Comparison of ENCODE assay signal across 21 cellular contexts in genomic region chr5:10625700-10626472, GRCh38.
DNase-seq lines count a peak whose midpoint lies in the region; ATAC-seq and TF ChIP-seq lines count a peak whose summit lies in the region.
"Had no signal": no experiment of that assay in that cellular context is flagged by ENCODE, and none has a peak within 500 bp of the region (broad histone marks: within the 10 kb centered on the region; RNA-seq: fewer than 3 reads in every experiment).

No MANE protein-coding gene starts in this region.

- TF ChIP-seq EP300 in stomach (IDR thresholded peaks at IDR 0.05): no peak

- no peak for ATAC-seq in HG02840 (IDR thresholded peaks at IDR 0.05; ENCODE audit: low FRiP score, unreplicated experiment)
- ATAC-seq: activated naive CD4-positive, alpha-beta T cell treated with anti-CD3 and anti-CD28 coated beads, Interleukin-2, amount 50 U/mL, for 72 hours; esophagus mucosa; HepG2; lower lobe of right lung had no signal

- peaks cover 12% of the 10 kb centered on the region for H3K27me3 Mint-ChIP-seq in glutamatergic neuron (ENCODE audit: unreplicated experiment)

- H3K9me3 ChIP-seq in stomach (peaks cover 0 to 6% (median 0%) of the 10 kb centered on the region in 4 donors), ascending aorta (peaks cover 0 to 4% of the 10 kb centered on the region in 2 donors)
- H3K9me3 ChIP-seq: breast epithelium, lower lobe of right lung had no signal

- H3K36me3 Mint-ChIP-seq in glutamatergic neuron (ENCODE audit: unreplicated experiment): peaks cover 24% of the 10 kb centered on the region

- POLR2A ChIA-PET in RWPE1 (lab: Yijun Ruan, JAX; ENCODE audit: low non-redundant PET): no interaction called here

- DNase-seq in NCI-H82 (lab: John Stamatoyannopoulos, UW) (peak; percentile 66), NCI-H82 treated with DMSO at 0.1 percent for 48 hours (lab: John Stamatoyannopoulos, UW; ENCODE audit: unreplicated experiment) (no peak), RWPE1 (ENCODE audit: low spot score) (no peak), glutamatergic neuron (no peak), stomach (no peak), ascending aorta (ENCODE audit: low spot score in 2 of 2) (no peak), GOT3 (lab: John Stamatoyannopoulos, UW) (no peak)
- DNase-seq: activated CD4-positive, alpha-beta memory T cell treated with anti-CD3 and anti-CD28 coated beads for 36 hours; activated T-cell treated with anti-CD3 and anti-CD28 coated beads, Interleukin-2, amount 50 U/mL, for 24 hours; DMS79; GM23248; immature natural killer cell; lower lobe of right lung; MM.1S; stimulated activated CD4-positive, alpha-beta T cell treated with anti-CD3 and anti-CD28 coated beads, Interleukin-2, amount 100 ng/mL, for 48 hours; substantia nigra had no signal

- CTCF ChIA-PET in RWPE1 (lab: Yijun Ruan, JAX): interaction anchor here (0.5 to 2.0 kb wide), 3 partner anchors 10 to 185 kb away, joined by 3 to 4 read pairs (median 4); no protein-coding TSS in a partner anchor

- H3K4me1 ChIP-seq in stomach (peaks cover 9 to 30% (median 20%) of the 10 kb centered on the region in 4 donors), ascending aorta (peaks cover 0 to 12% of the 10 kb centered on the region in 2 donors)
- H3K4me1 ChIP-seq: breast epithelium had no signal

- peaks cover 12% of the 10 kb centered on the region for H3K9me3 Mint-ChIP-seq in glutamatergic neuron (ENCODE audit: unreplicated experiment)
- H3K9me3 Mint-ChIP-seq: activated T-cell treated with anti-CD3 and anti-CD28 coated beads, Interleukin-2, amount 50 U/mL, for 24 hours; immature natural killer cell had no signal

- H3K27ac Mint-ChIP-seq in glutamatergic neuron (ENCODE audit: unreplicated experiment): peak overlapping the region; percentile 29
- H3K27ac Mint-ChIP-seq: activated CD4-positive, alpha-beta memory T cell treated with anti-CD3 and anti-CD28 coated beads for 36 hours; activated naive CD4-positive, alpha-beta T cell treated with anti-CD3 and anti-CD28 coated beads, Interleukin-2, amount 50 U/mL, for 72 hours; activated T-cell treated with anti-CD3 and anti-CD28 coated beads, Interleukin-2, amount 50 U/mL, for 24 hours had no signal

- WGBS in stomach, 5 donors: 90 to 95% (median 92%) methylated on average over 11 to 15 of the region's 15 CpGs

- no peaks in the 10 kb centered on the region for H3K27me3 ChIP-seq in stomach
- H3K27me3 ChIP-seq in ascending aorta: no peaks in the 10 kb centered on the region
- H3K27me3 ChIP-seq: breast epithelium had no signal

- no peak overlapping the region for H3K4me3 ChIP-seq in stomach
- H3K4me3 ChIP-seq in ascending aorta: no peak overlapping the region
- H3K4me3 ChIP-seq: breast epithelium, GM23248, lower lobe of right lung had no signal

- peak overlapping the region; percentile 8; the same call in 1 of the 2 replicates for H3K27ac ChIP-seq in RWPE1
- peak overlapping the region in 3 of 5 donors; percentile 20 to 81 (median 78) for H3K27ac ChIP-seq in stomach
- peak overlapping the region in 1 of 2 donors; percentile 89 for H3K27ac ChIP-seq in ascending aorta
- H3K27ac ChIP-seq: breast epithelium, GM23248, lower lobe of right lung had no signal

- TF ChIP-seq CTCF in RWPE1 (conservative IDR thresholded peaks at IDR 0.05; ENCODE audit: low read depth) (no peak), glutamatergic neuron (IDR thresholded peaks at IDR 0.05; ENCODE audit: partially characterized antibody, unreplicated experiment) (no peak), stomach (IDR thresholded peaks at IDR 0.05) (no peak), ascending aorta (IDR thresholded peaks at IDR 0.05) (no peak)

- TF ChIP-seq POLR2A in stomach (IDR thresholded peaks at IDR 0.05): no peak

- H3K4me3 Mint-ChIP-seq in glutamatergic neuron (ENCODE audit: unreplicated experiment): peak overlapping the region; percentile 34
- H3K4me3 Mint-ChIP-seq: activated CD4-positive, alpha-beta memory T cell treated with anti-CD3 and anti-CD28 coated beads for 36 hours; activated T-cell treated with anti-CD3 and anti-CD28 coated beads, Interleukin-2, amount 50 U/mL, for 24 hours had no signal

- intact Hi-C loops in stomach (cut with DNase I; ENCODE audit: low total_unique reads) (loop anchor here (5.0 kb wide), 1 partner anchor 179 kb away; no protein-coding TSS in a partner anchor), ascending aorta (cut with DNase I) (loop anchor here (2.0 to 5.0 kb wide), 2 partner anchors 63 to 136 kb away; partner anchors contain the start of gene DAP)

- peaks cover 19% of the 10 kb centered on the region for H3K4me1 Mint-ChIP-seq in glutamatergic neuron (ENCODE audit: low read depth, unreplicated experiment)

- H3K36me3 ChIP-seq in stomach (no peaks in the 10 kb centered on the region), ascending aorta (no peaks in the 10 kb centered on the region)
- H3K36me3 ChIP-seq: breast epithelium, lower lobe of right lung had no signal
